Comparison of ENCODE assay signal across 8 cellular contexts in the genomic region with DNA sequence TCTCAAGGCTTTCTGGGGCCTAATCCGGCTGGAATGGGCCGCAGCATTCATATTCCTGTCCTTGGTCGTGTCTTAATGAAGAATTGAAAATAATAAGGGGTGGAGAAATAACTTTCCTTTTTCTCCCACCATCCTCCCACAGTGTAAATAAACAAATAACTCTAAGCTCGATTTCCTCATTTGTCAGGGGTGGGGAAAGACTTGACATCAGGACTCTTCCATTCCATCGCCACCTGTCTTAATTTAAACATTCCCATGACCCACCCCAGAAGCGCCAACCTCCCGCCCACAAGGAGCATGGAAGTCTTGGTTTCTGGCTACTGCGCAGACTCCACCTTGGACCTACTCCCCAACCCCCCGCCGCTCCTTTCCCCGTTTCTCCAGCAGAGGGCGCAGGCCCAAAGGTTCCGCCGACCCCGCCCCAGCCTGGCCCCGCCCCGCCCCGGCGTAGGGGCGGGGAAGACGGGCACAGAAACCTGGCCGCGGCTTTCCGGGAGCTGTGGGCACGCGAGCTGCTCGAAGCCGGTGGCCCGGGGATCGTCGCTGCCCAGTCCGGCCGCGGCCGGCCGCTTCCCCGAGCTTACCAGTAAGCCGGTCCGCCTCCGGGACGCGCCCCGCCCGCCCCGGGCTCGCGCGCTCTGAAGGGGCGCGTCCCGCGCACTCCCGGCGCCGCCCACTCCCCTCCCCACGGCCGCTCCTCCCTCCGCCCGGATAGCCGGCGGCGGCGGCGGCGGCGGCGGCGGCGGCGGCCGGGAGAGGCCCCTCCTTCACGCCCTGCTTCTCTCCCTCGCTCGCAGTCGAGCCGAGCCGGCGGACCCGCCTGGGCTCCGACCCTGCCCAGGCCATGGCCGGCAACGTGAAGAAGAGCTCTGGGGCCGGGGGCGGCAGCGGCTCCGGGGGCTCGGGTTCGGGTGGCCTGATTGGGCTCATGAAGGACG. TPM values are rescaled to one million over a fixed set of nuclear protein-coding genes. Genes with fewer than 3 reads are reported as not detected.
DNase-seq lines count a peak whose midpoint lies in the region; ATAC-seq and TF ChIP-seq lines count a peak whose summit lies in the region.

A gene (plus strand): TSS at position 766 of the 938 bp plus-strand sequence. CDS start 79 bp downstream, at position 845.

- DNase-seq in G401 (ENCODE audit: low spot score) (peak; percentile 94), H7 (peak; percentile 98), M059J (ENCODE audit: low read depth) (peak; percentile 86), SHP77 treated with DMSO at 0.1 percent for 48 hours (lab: John Stamatoyannopoulos, UW) (peak; percentile 64), activated gamma-delta T cell treated with Interleukin-2 at 50 U/mL for 16 hours (peak; percentile 99), foreskin keratinocyte (peak; percentile 54 to 74), neural progenitor cell (ENCODE audit: low spot score) (peak; percentile 96)

- peaks cover 26% of the 10 kb centered on the region for H3K4me1 Mint-ChIP-seq in neural progenitor cell

- H3K27ac ChIP-seq in foreskin keratinocyte (peak within 1 kb of the TSS; percentile 85), neural progenitor cell (peak within 1 kb of the TSS; percentile 74), stomach smooth muscle (ENCODE audit: low read length) (peak within 1 kb of the TSS; percentile 76)

- in situ Hi-C loops in G401 (cut with HindIII; ENCODE audit: low sequenced_read_pairs), result no loop called here

- peak within 1 kb of the TSS; percentile 98 for H3K4me3 Mint-ChIP-seq in neural progenitor cell

- peaks cover 1% of the 10 kb centered on the region for H3K36me3 Mint-ChIP-seq in neural progenitor cell

- peak within 1 kb of the TSS; percentile 83 for H2AFZ ChIP-seq in neural progenitor cell (replicated peaks)

- peak within 1 kb of the TSS; percentile 78 for H3K27ac Mint-ChIP-seq in neural progenitor cell

- H3F3A ChIP-seq in neural progenitor cell (ENCODE audit: low read depth), result peaks cover 17% of the 10 kb centered on the region

- H3K27me3 Mint-ChIP-seq in neural progenitor cell (ENCODE audit: insufficient read depth, low read depth), result peaks cover 5% of the 10 kb centered on the region

- peak within 1 kb of the TSS; percentile 54 for H3K9ac ChIP-seq in neural progenitor cell
- H3K9ac ChIP-seq in stomach smooth muscle (ENCODE audit: low read length in 2 of 2), result peak within 1 kb of the TSS; percentile 73 to 78

- H3K9me3 ChIP-seq in neural progenitor cell (ENCODE audit: low read depth) (no peaks in the 10 kb centered on the region), stomach smooth muscle (ENCODE audit: control insufficient read depth in 2 of 2, low read length in 2 of 2) (no peaks in the 10 kb centered on the region)

- H3K27me3 ChIP-seq in H7 (ENCODE audit: control insufficient read depth, insufficient read depth, low read length) (no peaks in the 10 kb centered on the region), foreskin keratinocyte (no peaks in the 10 kb centered on the region), neural progenitor cell (no peaks in the 10 kb centered on the region), stomach smooth muscle (ENCODE audit: control insufficient read depth in 1 of 2, insufficient read depth in 2 of 2, low read length in 2 of 2) (no peaks in the 10 kb centered on the region)

- H3K4me2 ChIP-seq in neural progenitor cell, result peak within 1 kb of the TSS; percentile 87

- peak; percentile 88 for ATAC-seq in foreskin keratinocyte

- TF ChIP-seq CTCF in foreskin keratinocyte (conservative IDR thresholded peaks at IDR 0.05), result peak; percentile 99
- TF ChIP-seq CTCF in neural progenitor cell (IDR thresholded peaks at IDR 0.05), result peak; percentile 85

- H3K9me3 Mint-ChIP-seq in neural progenitor cell, result no peaks in the 10 kb centered on the region

- H4K20me1 ChIP-seq in neural progenitor cell (ENCODE audit: low read depth), result peaks cover 32% of the 10 kb centered on the region

- H3K4me3 ChIP-seq in H7 (ENCODE audit: insufficient read depth, low read depth, low read length) (peak within 1 kb of the TSS; percentile 90), neural progenitor cell (peak within 1 kb of the TSS; percentile 99), stomach smooth muscle (ENCODE audit: low read length in 2 of 2) (peak within 1 kb of the TSS; percentile 86 to 88)

- H3K79me2 ChIP-seq in neural progenitor cell (ENCODE audit: low read depth), result peaks cover 42% of the 10 kb centered on the region

- H3K4me1 ChIP-seq in foreskin keratinocyte, result peaks cover 7% of the 10 kb centered on the region
- H3K4me1 ChIP-seq in neural progenitor cell, result peaks cover 12% of the 10 kb centered on the region
- H3K4me1 ChIP-seq in stomach smooth muscle (ENCODE audit: control insufficient read depth, insufficient read depth, low read length), result peaks cover 12% of the 10 kb centered on the region

- no peaks in the 10 kb centered on the region for H3K36me3 ChIP-seq in H7 (replicated peaks; ENCODE audit: control insufficient read depth, insufficient read depth, low read length)
- H3K36me3 ChIP-seq in neural progenitor cell, result no peaks in the 10 kb centered on the region
- H3K36me3 ChIP-seq in stomach smooth muscle (ENCODE audit: control insufficient read depth in 2 of 2, insufficient read depth in 2 of 2, low read length in 2 of 2), result no peaks in the 10 kb centered on the region

RNA-seq across cellular contexts. Expression of the gene that starts here (rescaled TPM):
- total RNA-seq in G401 (2014; rRNA removed; shearing (Covaris generic)), result 4.9 and 11.7 TPM in 2 replicates
- total RNA-seq in H7 (2014; rRNA removed; shearing (Covaris generic)), result 16.1 and 23.6 TPM in 2 replicates
- total RNA-seq in M059J (2014; rRNA removed; shearing (Covaris generic)), result 9.0 and 18.8 TPM in 2 replicates
- total RNA-seq in foreskin keratinocyte (22.8 and 26.1 TPM in 2 replicates), neural progenitor cell (ENCODE audit: low replicate concordance) (20.7 and 20.8 TPM in 2 replicates)
- 4.8 and 5.1 TPM in 2 replicates for polyA plus RNA-seq in foreskin keratinocyte

Comparison
In these comparisons a context has a peak if more than half of its experiments do, and no peak if none do; other contexts are left out.
1. Peak in every context shown above with its lines: DNase-seq, ATAC-seq, H3K4me3 ChIP-seq and H3K27ac ChIP-seq.